Comparison of ENCODE assay signal across 11 cellular contexts in genomic region chr2:3595985-3596384, GRCh38. TPM values are rescaled to one million over a fixed set of nuclear protein-coding genes. Genes with fewer than 3 reads are reported as not detected.
DNase-seq lines count a peak whose midpoint lies in the region; ATAC-seq and TF ChIP-seq lines count a peak whose summit lies in the region.
"Had no signal": no experiment of that assay in that cellular context is flagged by ENCODE, and none has a peak within 500 bp of the region (broad histone marks: within the 10 kb centered on the region; RNA-seq: fewer than 3 reads in every experiment).

No MANE protein-coding gene starts in this region.

- ATAC-seq in GM19328 (IDR thresholded peaks at IDR 0.05; ENCODE audit: unreplicated experiment) (peak; percentile 70), HG03039 (IDR thresholded peaks at IDR 0.05; ENCODE audit: unreplicated experiment) (peak; percentile 94)
- peak; percentile 89 to 97 for ATAC-seq in activated naive CD4-positive, alpha-beta T cell treated with anti-CD3 and anti-CD28 coated beads, Interleukin-2, amount 50 U/mL, for 72 hours

- TF ChIP-seq POLR2A in stomach (IDR thresholded peaks at IDR 0.05), result no peak

- no peak overlapping the region for H3K27ac Mint-ChIP-seq in activated naive CD4-positive, alpha-beta T cell treated with anti-CD3 and anti-CD28 coated beads, Interleukin-2, amount 50 U/mL, for 72 hours

- WGBS in stomach, 5 donors, result 84 to 92% (median 87%) methylated on average over 6 of the region's 6 CpGs

- intact Hi-C loops in stomach (cut with DNase I; ENCODE audit: low total_unique reads), result no loop called here

- peaks cover 0 to 13% (median 0%) of the 10 kb centered on the region in 3 donors for H3K27me3 ChIP-seq in stomach

- H3K9me3 ChIP-seq in stomach, result no peaks in the 10 kb centered on the region

- peak; percentile 69 for DNase-seq in GM12865 (ENCODE audit: low read depth)
- peak in 1 of 2 donors; percentile 33 for DNase-seq in activated naive CD4-positive, alpha-beta T cell treated with anti-CD3 and anti-CD28 coated beads, Interleukin-2, amount 50 U/mL, for 72 hours (ENCODE audit: low spot score in 2 of 2)
- no peak for DNase-seq in hypothalamus (lab: John Stamatoyannopoulos, UW)
- no peak for DNase-seq in stomach
- DNase-seq in NCI-H2107 (lab: John Stamatoyannopoulos, UW), result no peak
- DNase-seq in NCI-H2227 treated with DMSO at 0.1 percent for 48 hours (lab: John Stamatoyannopoulos, UW), result no peak
- DNase-seq: DMS 273 treated with DMSO at 0.1 percent for 48 hours, T-helper 1 cell had no signal

- H3K4me3 ChIP-seq in GM12865 (ENCODE audit: low read depth, low read length) (no peak overlapping the region), stomach (no peak overlapping the region)

- H3K27ac ChIP-seq in stomach, result no peak overlapping the region

- H3K36me3 Mint-ChIP-seq in activated naive CD4-positive, alpha-beta T cell treated with anti-CD3 and anti-CD28 coated beads, Interleukin-2, amount 50 U/mL, for 72 hours, result no peaks in the 10 kb centered on the region

- TF ChIP-seq CTCF in GM12865 (IDR thresholded peaks at IDR 0.05; ENCODE audit: insufficient read depth, low read depth, low read length, missing control alignments) (no peak), stomach (IDR thresholded peaks at IDR 0.05) (no peak)

- no peaks in the 10 kb centered on the region for H3K36me3 ChIP-seq in stomach

- no peaks in the 10 kb centered on the region for H3K9me3 Mint-ChIP-seq in activated naive CD4-positive, alpha-beta T cell treated with anti-CD3 and anti-CD28 coated beads, Interleukin-2, amount 50 U/mL, for 72 hours

- no peak for TF ChIP-seq EP300 in stomach (IDR thresholded peaks at IDR 0.05)

- H3K4me1 ChIP-seq in stomach, result peaks cover 0 to 7% (median 0%) of the 10 kb centered on the region in 4 donors

RNA-seq across cellular contexts. Expression of gene COLEC11, which starts 1.1 kb away (rescaled TPM):
- total RNA-seq in activated naive CD4-positive, alpha-beta T cell treated with anti-CD3 and anti-CD28 coated beads, Interleukin-2, amount 50 U/mL, for 72 hours, result not detected
- total RNA-seq in stomach, result 1 to 10 TPM in 2 of 5 donors, not detected in 3; 2.0 to 4.5 TPM
- 1 to 10 TPM; 2.1 to 9.9 (median 3.3) TPM for polyA plus RNA-seq in stomach
- total RNA-seq: astrocyte had no signal

RNA-seq across cellular contexts. Expression of gene RPS7, which starts 20.9 kb away (rescaled TPM):
- total RNA-seq in activated naive CD4-positive, alpha-beta T cell treated with anti-CD3 and anti-CD28 coated beads, Interleukin-2, amount 50 U/mL, for 72 hours, result 1,000 to 10,000 TPM; 1,548 to 2,231 TPM
- total RNA-seq in stomach, result 1,000 to 10,000 TPM; 1,571 to 2,461 (median 2,078) TPM
- polyA plus RNA-seq in stomach, result 1,000 to 10,000 TPM; 3,068 to 4,006 (median 3,110) TPM

RNA-seq across cellular contexts. Expression of gene RNASEH1, which starts 37.9 kb away (rescaled TPM):
- 10 to 100 TPM; 18.3 to 21.9 TPM for total RNA-seq in activated naive CD4-positive, alpha-beta T cell treated with anti-CD3 and anti-CD28 coated beads, Interleukin-2, amount 50 U/mL, for 72 hours
- total RNA-seq in stomach, result 10 to 100 TPM in 3 of 5 donors, 1 to 10 TPM in 2; 1.7 to 32.1 (median 13.6) TPM
- polyA plus RNA-seq in stomach, result 10 to 100 TPM in 1 of 3 donors, 1 to 10 TPM in 2; 4.6 to 13.9 (median 7.9) TPM
